8 cellular contexts compared by ENCODE assay signal in the genomic region with DNA sequence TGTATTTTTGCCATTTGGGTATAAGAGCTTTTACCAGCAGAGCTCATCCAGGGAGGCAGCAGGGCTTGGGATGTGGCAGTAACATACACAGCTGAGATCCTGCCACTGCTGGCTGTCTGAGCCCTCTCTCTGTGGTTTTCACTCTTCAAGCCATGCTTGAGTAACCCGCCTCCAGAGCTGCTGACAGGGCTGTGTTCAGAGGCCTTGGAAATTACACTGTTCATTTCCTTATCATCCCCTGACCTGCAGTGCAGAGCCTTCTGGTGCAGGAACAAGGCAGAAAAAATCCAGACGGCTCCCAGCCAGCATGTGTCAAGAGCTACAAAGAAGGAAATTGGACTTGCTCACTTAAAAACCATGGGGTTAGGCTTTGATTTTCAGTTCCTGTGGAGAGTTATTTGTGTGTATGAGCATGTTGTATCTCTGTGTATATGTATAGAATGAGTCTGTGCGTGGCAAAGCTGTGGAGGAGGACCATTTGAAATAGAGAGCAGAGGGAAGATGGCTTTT. TPM values are rescaled to one million over a fixed set of nuclear protein-coding genes. Genes with fewer than 3 reads are reported as not detected.
DNase-seq lines count a peak whose midpoint lies in the region; ATAC-seq and TF ChIP-seq lines count a peak whose summit lies in the region.

No MANE protein-coding gene starts in this region.

- no peak overlapping the region for H3K4me2 ChIP-seq in GM23338

- DNase-seq in GM10248 (ENCODE audit: extremely low spot score) (peak; percentile 60), GM23338 (ENCODE audit: low spot score) (no peak), NCI-H526 treated with DMSO at 0.1 percent for 48 hours (lab: John Stamatoyannopoulos, UW) (peak; percentile 53), hepatic stellate cell (ENCODE audit: low spot score) (peak; percentile 45), gastrocnemius medialis (peak; percentile 22 to 27), NCI-H345 treated with DMSO at 0.1 percent for 48 hours (lab: John Stamatoyannopoulos, UW; ENCODE audit: unreplicated experiment) (no peak)
- no peak for DNase-seq in activated naive CD8-positive, alpha-beta T cell treated with anti-CD3 and anti-CD28 coated beads, Interleukin-2, amount 10 ng/mL, durations not matched to agents 7 days and 5 days

- no peak overlapping the region for H3K27ac Mint-ChIP-seq in GM23338
- H3K27ac Mint-ChIP-seq in activated naive CD8-positive, alpha-beta T cell treated with anti-CD3 and anti-CD28 coated beads, Interleukin-2, amount 10 ng/mL, durations not matched to agents 7 days and 5 days = peak overlapping the region; percentile 53

- no peak overlapping the region for H2AFZ ChIP-seq in GM23338

- H3K27me3 ChIP-seq in GM23338 (ENCODE audit: insufficient read depth) (no peaks in the 10 kb centered on the region), gastrocnemius medialis (no peaks in the 10 kb centered on the region)

- H3K9me3 Mint-ChIP-seq in GM23338 = no peaks in the 10 kb centered on the region
- H3K9me3 Mint-ChIP-seq in activated naive CD8-positive, alpha-beta T cell treated with anti-CD3 and anti-CD28 coated beads, Interleukin-2, amount 10 ng/mL, durations not matched to agents 7 days and 5 days = no peaks in the 10 kb centered on the region

- peaks cover 15% of the 10 kb centered on the region for H3K4me1 Mint-ChIP-seq in GM23338
- peaks cover 48% of the 10 kb centered on the region for H3K4me1 Mint-ChIP-seq in activated naive CD8-positive, alpha-beta T cell treated with anti-CD3 and anti-CD28 coated beads, Interleukin-2, amount 10 ng/mL, durations not matched to agents 7 days and 5 days

- no peaks in the 10 kb centered on the region for H3K9me2 ChIP-seq in GM23338 (ENCODE audit: insufficient read depth)

- 0 out of 2 replicates have a peak, but pooled peaks cover 3% of the 10 kb centered on the region for H3K36me3 ChIP-seq in GM23338 (ENCODE audit: insufficient read depth)
- no peaks in the 10 kb centered on the region for H3K36me3 ChIP-seq in gastrocnemius medialis

- peaks cover 47% of the 10 kb centered on the region for H4K20me1 ChIP-seq in GM23338 (replicated peaks; ENCODE audit: insufficient read depth)

- no peaks in the 10 kb centered on the region for H3K9me3 ChIP-seq in gastrocnemius medialis

- intact Hi-C loops in gastrocnemius medialis (cut with DNase I; ENCODE audit: low total_unique reads) = no loop called here

- TF ChIP-seq CTCF in GM10248 (IDR thresholded peaks at IDR 0.05; ENCODE audit: control extremely low read depth, extremely low read depth, low read depth, missing control alignments) = no peak
- TF ChIP-seq CTCF in GM23338 (conservative IDR thresholded peaks at IDR 0.05; ENCODE audit: low read depth in 2 of 2) = no peak
- no peak for TF ChIP-seq CTCF in gastrocnemius medialis (IDR thresholded peaks at IDR 0.05 in 4 of 5, conservative IDR thresholded peaks at IDR 0.05 in 1 of 5)

- CTCF ChIA-PET in GM10248 (lab: Yijun Ruan, JAX) = interaction anchor here (0.8 to 2.4 kb wide), 8 partner anchors 9 to 157 kb away, joined by 3 to 10 read pairs (median 4); no protein-coding TSS in a partner anchor

- ATAC-seq in GM23338 (peak; percentile 21; the same call in 1 of the 3 replicates), gastrocnemius medialis (peak in 1 of 2 donors; percentile 39), HG02884 (IDR thresholded peaks at IDR 0.05; ENCODE audit: unreplicated experiment) (no peak)
- ATAC-seq in activated naive CD8-positive, alpha-beta T cell treated with anti-CD3 and anti-CD28 coated beads, Interleukin-2, amount 10 ng/mL, durations not matched to agents 7 days and 5 days (ENCODE audit: low read depth) = peak; percentile 74

- no peak overlapping the region for H3K27ac ChIP-seq in GM23338 (ENCODE audit: low read depth)
- no peak overlapping the region for H3K27ac ChIP-seq in gastrocnemius medialis

- peaks cover 15% of the 10 kb centered on the region for H3K4me1 ChIP-seq in GM23338 (ENCODE audit: insufficient read depth)
- peaks cover 3 to 21% of the 10 kb centered on the region in 2 donors for H3K4me1 ChIP-seq in gastrocnemius medialis

- no peaks in the 10 kb centered on the region for H3K27me3 Mint-ChIP-seq in GM23338 (ENCODE audit: insufficient read depth, low read depth, poor library complexity)
- H3K27me3 Mint-ChIP-seq in activated naive CD8-positive, alpha-beta T cell treated with anti-CD3 and anti-CD28 coated beads, Interleukin-2, amount 10 ng/mL, durations not matched to agents 7 days and 5 days = no peaks in the 10 kb centered on the region

- H3K4me3 Mint-ChIP-seq in GM23338 = no peak overlapping the region
- peak overlapping the region; percentile 29 for H3K4me3 Mint-ChIP-seq in activated naive CD8-positive, alpha-beta T cell treated with anti-CD3 and anti-CD28 coated beads, Interleukin-2, amount 10 ng/mL, durations not matched to agents 7 days and 5 days

- peaks cover 100% of the 10 kb centered on the region for H3K79me2 ChIP-seq in GM23338 (replicated peaks; ENCODE audit: insufficient read depth)

- H3K36me3 Mint-ChIP-seq in GM23338 (ENCODE audit: low read depth) = peaks cover 1% of the 10 kb centered on the region; the same call in 2 of the 3 replicates
- peaks cover 4% of the 10 kb centered on the region for H3K36me3 Mint-ChIP-seq in activated naive CD8-positive, alpha-beta T cell treated with anti-CD3 and anti-CD28 coated beads, Interleukin-2, amount 10 ng/mL, durations not matched to agents 7 days and 5 days

- TF ChIP-seq POLR2A in gastrocnemius medialis (IDR thresholded peaks at IDR 0.05) = no peak

- H3K4me3 ChIP-seq in GM23338 (no peak overlapping the region), gastrocnemius medialis (no peak overlapping the region)

- H3F3A ChIP-seq in GM23338 (replicated peaks; ENCODE audit: low read depth) = no peaks in the 10 kb centered on the region

- POLR2A ChIA-PET in GM10248 (lab: Yijun Ruan, JAX) = no interaction called here
- POLR2A ChIA-PET in activated naive CD8-positive, alpha-beta T cell treated with anti-CD3 and anti-CD28 coated beads, Interleukin-2, amount 10 ng/mL, durations not matched to agents 7 days and 5 days (lab: Charles Lee) = interaction anchor here (0.5 to 1.0 kb wide), 3 partner anchors 18 to 73 kb away, joined by 3 to 4 read pairs (median 3); no protein-coding TSS in a partner anchor

- in situ Hi-C loops in gastrocnemius medialis (cut with MboI; ENCODE audit: low sequenced_read_pairs in 4 of 4) = no loop called here

TF ChIP-seq in GM23338, 12 proteins besides CTCF, POLR2A, EP300 and RAD21 (continues in another document):
- TF ChIP-seq ZNF114 (CRISPR knock-in tag; IDR thresholded peaks at IDR 0.05) = no peak

RNA-seq across cellular contexts. Expression of a gene that starts 47.0 kb away (rescaled TPM):
- total RNA-seq in GM23338 (2014; rRNA removed; shearing (Covaris generic)) = 34.2 and 40.2 TPM in 2 replicates
- 26.4 and 29.6 TPM in 2 replicates for polyA plus RNA-seq in GM23338 (2016; fragmentation: Nextera tagmentation; extraction: Ambion mirVana)
- 10 to 100 TPM; 52.2 to 57.2 TPM for total RNA-seq in activated naive CD8-positive, alpha-beta T cell treated with anti-CD3 and anti-CD28 coated beads, Interleukin-2, amount 10 ng/mL, durations not matched to agents 7 days and 5 days
- 10 to 100 TPM; 10.3 to 16.5 (median 12.4) TPM for total RNA-seq in gastrocnemius medialis

Comparison
In these comparisons a context has a peak if more than half of its experiments do, and no peak if none do; other contexts are left out.
1. DNase-seq: peak in GM10248 (single experiment), NCI-H526 treated with DMSO at 0.1 percent for 48 hours (single experiment), hepatic stellate cell (single experiment) and gastrocnemius medialis (2 of 2); none in GM23338 (single experiment), activated naive CD8-positive, alpha-beta T cell treated with anti-CD3 and anti-CD28 coated beads, Interleukin-2, amount 10 ng/mL, durations not matched to agents 7 days and 5 days (single experiment) and NCI-H345 treated with DMSO at 0.1 percent for 48 hours (single experiment).